In genomic region chr4:2948895-2949781, GRCh38 we compare ENCODE assay signal across 9 cellular contexts. TPM values are rescaled to one million over a fixed set of nuclear protein-coding genes. Genes with fewer than 3 reads are reported as not detected.
A peak's percentile ranks its signal among the peaks of the same experiment; 100 is the strongest.
DNase-seq lines count a peak whose midpoint lies in the region; ATAC-seq, FAIRE-seq and TF ChIP-seq lines count a peak whose summit lies in the region.
"Had no signal": no experiment of that assay in that cellular context is flagged by ENCODE, and none has a peak within 500 bp of the region (broad histone marks: within the 10 kb centered on the region; RNA-seq: fewer than 3 reads in every experiment).

No MANE protein-coding gene starts in this region.

- WGBS in A549 (ENCODE audit: missing lambda C conversion rate) = 93% methylated on average over 14 of the region's 14 CpGs

- POLR2A ChIA-PET in A549 (lab: Yijun Ruan, JAX) = no interaction called here

- no peak for TF ChIP-seq POLR2A in A549 (IDR thresholded peaks at IDR 0.05; ENCODE audit: low read length)

- TF ChIP-seq CTCF in A549 (IDR thresholded peaks at IDR 0.05) (peak; percentile 28; the same call in 1 of the 3 replicates), GM13977 (IDR thresholded peaks at IDR 0.05; ENCODE audit: extremely low read depth, insufficient read depth, missing control alignments) (peak; percentile 35), right atrium auricular region (IDR thresholded peaks at IDR 0.05) (peak; percentile 23 to 57)

- no peak for TF ChIP-seq EP300 in A549 (IDR thresholded peaks at IDR 0.05)

- in situ Hi-C loops in GM13977 (cut with MboI; ENCODE audit: low pct_unique_long_range_greater_than_20kb, low sequenced_read_pairs, unreplicated experiment) = no loop called here

- H3K27ac ChIP-seq in A549 = no peak overlapping the region
- no peak overlapping the region for H3K27ac ChIP-seq in right atrium auricular region
- H3K27ac ChIP-seq: upper lobe of left lung had no signal

- peaks cover 7% of the 10 kb centered on the region for H3K4me1 Mint-ChIP-seq in activated naive CD4-positive, alpha-beta T cell treated with anti-CD3 and anti-CD28 coated beads, Interleukin-2, amount 10 ng/mL, durations not matched to agents 7 days and 5 days

- H3K9me3 ChIP-seq in A549 = no peaks in the 10 kb centered on the region
- H3K9me3 ChIP-seq in right atrium auricular region = no peaks in the 10 kb centered on the region
- H3K9me3 ChIP-seq: upper lobe of left lung had no signal

- H3K4me2 ChIP-seq in A549 = no peak overlapping the region

- no peak overlapping the region for H3K4me3 ChIP-seq in A549
- no peak overlapping the region for H3K4me3 ChIP-seq in right atrium auricular region
- H3K4me3 ChIP-seq: upper lobe of left lung had no signal

- H3K9me3 Mint-ChIP-seq in activated naive CD4-positive, alpha-beta T cell treated with anti-CD3 and anti-CD28 coated beads, Interleukin-2, amount 10 ng/mL, durations not matched to agents 7 days and 5 days = no peaks in the 10 kb centered on the region

- peaks cover 68% of the 10 kb centered on the region for H3K36me3 Mint-ChIP-seq in activated naive CD4-positive, alpha-beta T cell treated with anti-CD3 and anti-CD28 coated beads, Interleukin-2, amount 10 ng/mL, durations not matched to agents 7 days and 5 days

- H3K27me3 Mint-ChIP-seq in activated naive CD4-positive, alpha-beta T cell treated with anti-CD3 and anti-CD28 coated beads, Interleukin-2, amount 10 ng/mL, durations not matched to agents 7 days and 5 days = no peaks in the 10 kb centered on the region

- peak; percentile 88 to 90 for ATAC-seq in A549
- no peak for ATAC-seq in HG03095 (IDR thresholded peaks at IDR 0.05; ENCODE audit: unreplicated experiment)
- ATAC-seq in HG02571 (IDR thresholded peaks at IDR 0.05; ENCODE audit: unreplicated experiment) = no peak

- peak overlapping the region; percentile 53 for H3K27ac Mint-ChIP-seq in activated naive CD4-positive, alpha-beta T cell treated with anti-CD3 and anti-CD28 coated beads, Interleukin-2, amount 10 ng/mL, durations not matched to agents 7 days and 5 days

- DNase-seq in A549 (ENCODE audit: low read depth in 1 of 2, low spot score in 1 of 2) = peak in 1 of 2 experiments; percentile 41
- DNase-seq in GM13977 (ENCODE audit: low spot score) = no peak
- peak; percentile 53 for DNase-seq in activated naive CD4-positive, alpha-beta T cell treated with anti-CD3 and anti-CD28 coated beads, Interleukin-2, amount 10 ng/mL, durations not matched to agents 7 days and 5 days
- no peak for DNase-seq in right atrium auricular region (ENCODE audit: low spot score)
- DNase-seq in islet precursor cell = no peak
- no peak for DNase-seq in NCI-H510A treated with DMSO at 0.1 percent for 48 hours (lab: John Stamatoyannopoulos, UW)
- DNase-seq: upper lobe of left lung had no signal

- 0 out of 5 replicates have a peak, but pooled peaks of 1 of the 2 experiments have one; percentile 6 for TF ChIP-seq RAD21 in A549 (conservative IDR thresholded peaks at IDR 0.05 in 1 of 2, IDR thresholded peaks at IDR 0.05 in 1 of 2)

- H3K27me3 ChIP-seq in right atrium auricular region = no peaks in the 10 kb centered on the region
- H3K27me3 ChIP-seq: upper lobe of left lung had no signal

- no peak overlapping the region for H3K4me3 Mint-ChIP-seq in activated naive CD4-positive, alpha-beta T cell treated with anti-CD3 and anti-CD28 coated beads, Interleukin-2, amount 10 ng/mL, durations not matched to agents 7 days and 5 days

- no peaks in the 10 kb centered on the region for H3K4me1 ChIP-seq in A549
- no peaks in the 10 kb centered on the region for H3K4me1 ChIP-seq in right atrium auricular region
- H3K4me1 ChIP-seq: upper lobe of left lung had no signal

- H3K36me3 ChIP-seq in right atrium auricular region = peaks cover 97% of the 10 kb centered on the region

- CTCF ChIA-PET in A549 (lab: Yijun Ruan, JAX) = interaction anchor here (0.9 to 1.8 kb wide), 6 partner anchors 10 to 89 kb away, joined by 3 to 8 read pairs (median 3); partner anchors contain the start of genes GRK4 and NOP14
- CTCF ChIA-PET in activated naive CD4-positive, alpha-beta T cell treated with anti-CD3 and anti-CD28 coated beads, Interleukin-2, amount 10 ng/mL, durations not matched to agents 7 days and 5 days (lab: Charles Lee) = interaction anchor here (0.7 to 2.1 kb wide), 7 partner anchors 11 to 186 kb away, joined by 3 to 7 read pairs (median 5); no protein-coding TSS in a partner anchor

- FAIRE-seq in A549 (lab: Jason Lieb, UNC) = no peak

TF ChIP-seq in A549, 52 proteins besides CTCF, POLR2A, EP300 and RAD21:
- TF ChIP-seq ZNF302 (CRISPR knock-in tag; IDR thresholded peaks at IDR 0.05) (no peak), CBX2 (IDR thresholded peaks at IDR 0.05; ENCODE audit: borderline replicate concordance, low read depth) (no peak), MAZ (IDR thresholded peaks at IDR 0.05; ENCODE audit: borderline replicate concordance, low read depth, low read length) (no peak), PBX3 (IDR thresholded peaks at IDR 0.05) (no peak), CEBPB (IDR thresholded peaks at IDR 0.05) (peak in 1 of 2 experiments; percentile 33; a peak in 1 of 4 replicates)

RNA-seq across cellular contexts. Expression of gene NOP14, which starts 14.1 kb away (rescaled TPM):
- polyA plus RNA-seq in A549 (2011; rRNA removed) (16.2 and 18.9 TPM in 2 replicates), A549 (2017; fragmentation: RNase III; extraction: RNeasy Plus Mini Kit Qiagen cat#74134 plus additional on column Dnase treatment) (29.3 to 31.1 TPM (median 30.2 TPM) in 3 replicates)
- polyA plus RNA-seq in A549 (2012; cell fraction: cytosol; rRNA removed) = 10.8 and 12.0 TPM in 2 replicates
- 12.6 and 15.9 TPM in 2 replicates for polyA plus RNA-seq in A549 (2012; cell fraction: nucleus; rRNA removed)
- polyA minus RNA-seq in A549 (2011; rRNA and poly(A)+ RNA removed) = 11.2 and 15.6 TPM in 2 replicates
- total RNA-seq in right atrium auricular region = 10 to 100 TPM; 12.2 to 14.2 TPM

RNA-seq across cellular contexts. Expression of gene GRK4, which starts 14.2 kb away (rescaled TPM):
- 0.76 and 1.1 TPM in 2 replicates for polyA plus RNA-seq in A549 (2011; rRNA removed)
- 0.66 and 0.73 TPM in 2 replicates for polyA plus RNA-seq in A549 (2012; cell fraction: cytosol; rRNA removed)
- polyA plus RNA-seq in A549 (2012; cell fraction: nucleus; rRNA removed) = 0.52 and 0.61 TPM in 2 replicates
- polyA plus RNA-seq in A549 (2017; fragmentation: RNase III; extraction: RNeasy Plus Mini Kit Qiagen cat#74134 plus additional on column Dnase treatment) = 0.96 to 1.3 TPM (median 1.00 TPM) in 3 replicates
- 0.25 and 0.63 TPM in 2 replicates for polyA minus RNA-seq in A549 (2011; rRNA and poly(A)+ RNA removed)
- total RNA-seq in right atrium auricular region = 1 to 10 TPM; 7.0 to 8.2 TPM

Comparison
In these comparisons a context has a peak if more than half of its experiments do, and no peak if none do; other contexts are left out.
1. ATAC-seq: peak in A549 (2 of 2); none in HG03095 (single experiment) and HG02571 (single experiment).
2. Peak in every context shown above with its lines, with median percentiles within 50 percentile points of each other: CTCF ChIP-seq.